In the genomic region with DNA sequence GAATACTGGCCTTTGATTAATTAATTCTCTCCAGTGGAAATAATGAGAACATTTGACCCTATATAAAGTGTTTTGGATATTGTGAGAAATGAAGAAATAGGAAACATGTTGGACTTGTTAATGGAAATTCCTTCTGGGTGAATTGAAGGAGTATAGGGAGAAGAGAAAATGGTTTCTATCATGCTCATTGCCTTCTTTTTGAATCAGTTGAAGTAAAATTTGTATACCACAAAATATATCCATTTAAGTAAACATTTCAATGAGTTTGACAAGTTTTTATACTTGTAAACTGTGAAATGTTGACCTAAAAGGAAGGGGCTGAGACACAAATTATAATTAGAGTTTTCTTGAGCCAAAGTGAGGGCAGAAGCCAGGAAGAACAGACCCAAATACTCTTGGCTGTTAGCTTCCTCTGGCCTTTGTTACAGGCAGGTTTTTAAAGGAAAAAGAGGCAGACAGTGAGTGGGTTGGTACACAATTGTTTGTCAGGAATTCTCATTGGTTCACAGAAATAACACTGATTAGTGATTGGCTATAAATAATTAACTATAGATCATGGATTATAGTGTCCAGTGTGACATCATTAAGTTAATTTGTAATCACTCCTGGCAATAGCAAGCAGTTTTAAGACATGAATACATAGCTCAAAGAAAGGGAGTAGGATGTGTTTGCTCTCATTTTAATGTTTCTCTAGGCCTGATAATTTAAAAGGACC, we compare ENCODE assay signal across 19 cellular contexts. TPM values are rescaled to one million over a fixed set of nuclear protein-coding genes. Genes with fewer than 3 reads are reported as not detected.
A peak's percentile ranks its signal among the peaks of the same experiment; 100 is the strongest.
DNase-seq lines count a peak whose midpoint lies in the region; ATAC-seq, FAIRE-seq and TF ChIP-seq lines count a peak whose summit lies in the region.
"Had no signal": no experiment of that assay in that cellular context is flagged by ENCODE, and none has a peak within 500 bp of the region (broad histone marks: within the 10 kb centered on the region; RNA-seq: fewer than 3 reads in every experiment).

No MANE protein-coding gene starts in this region.

- H3K9me3 ChIP-seq in HCT116 (ENCODE audit: control insufficient read depth in 1 of 2, insufficient read depth in 1 of 2, low read depth in 1 of 2, low read length in 2 of 2) (no peaks in the 10 kb centered on the region), body of pancreas (no peaks in the 10 kb centered on the region), lower lobe of right lung (no peaks in the 10 kb centered on the region)
- H3K9me3 ChIP-seq: mucosa of descending colon had no signal

- BruUV-seq in HCT116 (replicated peaks; lab: Mats Ljungman, UMichigan) = no TSS peak

- FAIRE-seq in GM12892 (lab: Jason Lieb, UNC) = no peak

- H3K36me3 ChIP-seq in HCT116 (ENCODE audit: control insufficient read depth in 1 of 2, insufficient read depth in 2 of 2, low read length in 2 of 2) = no peaks in the 10 kb centered on the region
- H3K36me3 ChIP-seq in body of pancreas (replicated peaks in 1 of 2; ENCODE audit: insufficient read depth in 1 of 2, low read depth in 2 of 2) = no peaks in the 10 kb centered on the region
- no peaks in the 10 kb centered on the region for H3K36me3 ChIP-seq in lower lobe of right lung

- peak overlapping the region; percentile 52 for H2AFZ ChIP-seq in HCT116 (ENCODE audit: low read depth, low read length, poor library complexity, severe bottlenecking)

- H3K9me2 ChIP-seq in HCT116 (ENCODE audit: insufficient read depth) = no peaks in the 10 kb centered on the region

- TF ChIP-seq CTCF in 22Rv1 (IDR thresholded peaks at IDR 0.05) (no peak), HCT116 (IDR thresholded peaks at IDR 0.05 in 2 of 3, conservative IDR thresholded peaks at IDR 0.05 in 1 of 3; ENCODE audit: borderline replicate concordance in 1 of 3, insufficient read depth in 1 of 3, low read depth in 2 of 3, low read length in 2 of 3) (no peak), body of pancreas (IDR thresholded peaks at IDR 0.05) (no peak), lower lobe of right lung (IDR thresholded peaks at IDR 0.05) (no peak), endothelial cell (IDR thresholded peaks at IDR 0.05; ENCODE audit: unreplicated experiment) (no peak)

- intact Hi-C loops in HCT116 (cut with micrococcal nuclease) = no loop called here
- intact Hi-C loops in body of pancreas (cut with DNase I) = no loop called here
- intact Hi-C loops in lower lobe of right lung (cut with DNase I) = no loop called here

- no peaks in the 10 kb centered on the region for H3K9me3 Mint-ChIP-seq in endothelial cell (ENCODE audit: unreplicated experiment)
- H3K9me3 Mint-ChIP-seq: activated T-cell treated with anti-CD3 and anti-CD28 coated beads, Interleukin-2, amount 50 U/mL, for 4 hours had no signal

- peak overlapping the region; percentile 44 for H3K27ac ChIP-seq in 22Rv1
- H3K27ac ChIP-seq in HCT116 (ENCODE audit: low read depth, low read length) = no peak overlapping the region
- H3K27ac ChIP-seq in body of pancreas = peak overlapping the region in 1 of 4 donors; percentile 17
- H3K27ac ChIP-seq in lower lobe of right lung = peak overlapping the region; percentile 13

- TF ChIP-seq POLR2A in HCT116 (IDR thresholded peaks at IDR 0.05; ENCODE audit: borderline replicate concordance, extremely low read depth, insufficient read depth, insufficient read length) (no peak), body of pancreas (IDR thresholded peaks at IDR 0.05) (no peak), GM12892 (IDR thresholded peaks at IDR 0.05; ENCODE audit: low read depth, low read length) (no peak)

- peaks cover 0 to 10% of the 10 kb centered on the region in 2 experiments; a peak in 2 of 4 replicates for H3K4me1 ChIP-seq in HCT116 (ENCODE audit: control insufficient read depth in 1 of 2, insufficient read depth in 2 of 2, low read length in 2 of 2)
- no peaks in the 10 kb centered on the region for H3K4me1 ChIP-seq in body of pancreas
- H3K4me1 ChIP-seq in lower lobe of right lung = no peaks in the 10 kb centered on the region

- H3K9ac ChIP-seq in HCT116 (ENCODE audit: low read length) = no peak overlapping the region

- POLR2A ChIA-PET in HCT116 (lab: Charles Lee) = no interaction called here

- TF ChIP-seq RAD21 in HCT116 (IDR thresholded peaks at IDR 0.05; ENCODE audit: low read depth) = no peak

- no peak for DNase-seq in HCT116 (ENCODE audit: low read depth, low spot score)
- no peak for DNase-seq in body of pancreas
- no peak for DNase-seq in lower lobe of right lung
- DNase-seq in NCI-H1417 (lab: John Stamatoyannopoulos, UW) = no peak
- DNase-seq in endothelial cell (ENCODE audit: low spot score) = no peak
- DNase-seq in GM12892 (ENCODE audit: insufficient read length) = no peak
- DNase-seq: activated CD4-positive, alpha-beta T cell treated with anti-CD3 and anti-CD28 coated beads, Interleukin-2, amount 50 U/mL, for 48 hours; activated T-cell treated with anti-CD3 and anti-CD28 coated beads, Interleukin-2, amount 50 U/mL, for 4 hours; COR-L47; KG1; mucosa of descending colon; NCI-H1105; occipital lobe; stimulated activated naive CD4-positive, alpha-beta T cell treated with Interleukin-2 at 50 U/mL for 16 hours had no signal

- peaks cover 8% of the 10 kb centered on the region for H3K4me1 Mint-ChIP-seq in endothelial cell (ENCODE audit: unreplicated experiment)

- no peaks in the 10 kb centered on the region for H4K20me1 ChIP-seq in HCT116 (ENCODE audit: insufficient read depth)

- H3K4me3 ChIP-seq in HCT116 (replicated peaks in 1 of 2; ENCODE audit: low read depth in 1 of 2, low read length in 2 of 2) = no peak overlapping the region
- no peak overlapping the region for H3K4me3 ChIP-seq in body of pancreas
- H3K4me3 ChIP-seq in lower lobe of right lung = no peak overlapping the region
- H3K4me3 ChIP-seq: mucosa of descending colon had no signal

- no peak overlapping the region for H3K27ac Mint-ChIP-seq in endothelial cell (ENCODE audit: unreplicated experiment)

- no peak overlapping the region for H3K4me3 Mint-ChIP-seq in endothelial cell (ENCODE audit: unreplicated experiment)
- H3K4me3 Mint-ChIP-seq: activated T-cell treated with anti-CD3 and anti-CD28 coated beads, Interleukin-2, amount 50 U/mL, for 4 hours had no signal

- peak overlapping the region; percentile 35; the same call in 1 of the 2 replicates for H3K4me2 ChIP-seq in HCT116 (ENCODE audit: low read length)

- RAD21 ChIA-PET in HCT116 (lab: Charles Lee; ENCODE audit: low non-redundant PET in 1 of 2, low total read pairs in 2 of 2, uncharacterized antibody in 2 of 2, unreplicated experiment in 2 of 2) = no interaction called here

- CTCF ChIA-PET in HCT116 (lab: Charles Lee) = no interaction called here

- ATAC-seq in HCT116 (no peak), body of pancreas (peak; percentile 62), lower lobe of right lung (no peak), HG03439 (IDR thresholded peaks at IDR 0.05; ENCODE audit: unreplicated experiment) (no peak)
- ATAC-seq: activated T-cell treated with anti-CD3 and anti-CD28 coated beads, Interleukin-2, amount 50 U/mL, for 4 hours had no signal

- H3K27me3 ChIP-seq in HCT116 (ENCODE audit: insufficient read depth, low read length) = no peaks in the 10 kb centered on the region
- no peaks in the 10 kb centered on the region for H3K27me3 ChIP-seq in body of pancreas
- no peaks in the 10 kb centered on the region for H3K27me3 ChIP-seq in lower lobe of right lung (ENCODE audit: low read depth)

- H3K79me2 ChIP-seq in HCT116 (ENCODE audit: insufficient read depth, low read length) = no peaks in the 10 kb centered on the region

- no peaks in the 10 kb centered on the region for H3K36me3 Mint-ChIP-seq in endothelial cell (ENCODE audit: low read depth, unreplicated experiment)

- H3K27me3 Mint-ChIP-seq in endothelial cell (ENCODE audit: unreplicated experiment) = no peaks in the 10 kb centered on the region

TF ChIP-seq in HCT116, 20 proteins besides CTCF, POLR2A, EP300 and RAD21 (continues in another document):
- TF ChIP-seq ELF1 (IDR thresholded peaks at IDR 0.05; ENCODE audit: borderline replicate concordance, low read depth) = no peak
- TF ChIP-seq TCF7L2 (IDR thresholded peaks at IDR 0.05; ENCODE audit: borderline replicate concordance, extremely low read depth, insufficient read depth, insufficient read length) = no peak
- no peak for TF ChIP-seq EGR1 (IDR thresholded peaks at IDR 0.05; ENCODE audit: low read depth)
- TF ChIP-seq SIN3A (IDR thresholded peaks at IDR 0.05; ENCODE audit: low read depth) = no peak
- TF ChIP-seq JUND (IDR thresholded peaks at IDR 0.05) = no peak
- no peak for TF ChIP-seq CEBPB (IDR thresholded peaks at IDR 0.05; ENCODE audit: low read depth)
- no peak for TF ChIP-seq EZH2phosphoT487 (IDR thresholded peaks at IDR 0.05; ENCODE audit: borderline replicate concordance)
- TF ChIP-seq ZFX (IDR thresholded peaks at IDR 0.05) = no peak

RNA-seq across cellular contexts. Expression of a gene that starts 0.8 kb away (rescaled TPM):
- total RNA-seq in HCT116 (2021; ENCODE audit: unreplicated experiment) (not detected), body of pancreas (not detected), lower lobe of right lung (0.15 TPM), endothelial cell (ENCODE audit: unreplicated experiment) (not detected)
- not detected in 2 replicates for polyA plus RNA-seq in HCT116 (2012)
- not detected for polyA plus RNA-seq in GM12892 (2012; ENCODE audit: missing spikeins)
- total RNA-seq: activated T-cell treated with anti-CD3 and anti-CD28 coated beads, Interleukin-2, amount 50 U/mL, for 4 hours; cerebellum; mucosa of descending colon; occipital lobe; urinary bladder had no signal
- polyA plus RNA-seq: adipose tissue, urinary bladder had no signal

RNA-seq across cellular contexts. Expression of a gene that starts 34.2 kb away (rescaled TPM):
- total RNA-seq in HCT116 (2021; ENCODE audit: unreplicated experiment) (0.69 TPM), body of pancreas (under 1 TPM in 1 of 2 donors, not detected in 1; 0.52 TPM), lower lobe of right lung (14.1 TPM), endothelial cell (ENCODE audit: unreplicated experiment) (0.82 TPM)
- polyA plus RNA-seq in HCT116 (2012) = 0.44 and 0.47 TPM in 2 replicates
- polyA plus RNA-seq in GM12892 (2012; ENCODE audit: missing spikeins) = 0.49 TPM
